Comparison of ENCODE assay signal across 36 cellular contexts in the genomic region with DNA sequence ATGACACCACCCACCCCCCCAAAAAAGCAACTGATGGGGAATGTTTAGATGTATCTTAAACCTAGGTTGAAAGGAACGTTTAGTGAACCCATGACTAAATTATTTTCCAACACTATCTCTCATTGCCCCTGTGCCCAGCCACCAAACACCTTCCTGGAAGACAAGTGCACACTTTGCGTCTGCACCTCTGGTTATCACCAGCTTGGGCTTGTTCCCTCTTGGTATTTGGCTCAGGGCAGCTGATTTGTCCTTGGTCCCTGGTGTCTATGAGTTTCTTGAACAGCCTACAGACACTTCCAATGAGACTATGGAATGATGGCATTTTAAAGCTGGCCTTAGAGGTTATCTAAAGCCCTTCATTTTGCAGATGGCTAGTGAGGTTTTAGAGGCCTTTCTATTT. TPM values are rescaled to one million over a fixed set of nuclear protein-coding genes. Genes with fewer than 3 reads are reported as not detected.
"Had no signal": no experiment of that assay in that cellular context is flagged by ENCODE, and none has a peak within 500 bp of the region (broad histone marks: within the 10 kb centered on the region; RNA-seq: fewer than 3 reads in every experiment).

No MANE protein-coding gene starts in this region.

- DNase-seq: Karpas-422, Kasumi-1, MG63, MM.1S, MV-4-11, NCI-H1048, NCI-H1092, NCI-H1092 treated with DMSO at 0.1 percent for 48 hours, NCI-H1105, NCI-H1105 treated with DMSO at 0.1 percent for 48 hours, NCI-H1417, NCI-H1417 treated with DMSO at 0.1 percent for 48 hours, NCI-H1436, NCI-H1436 treated with DMSO at 0.1 percent for 48 hours, NCI-H146, NCI-H1694, NCI-H1694 treated with DMSO at 0.1 percent for 48 hours, NCI-H187, NCI-H187 treated with DMSO at 0.1 percent for 48 hours, NCI-H1930, NCI-H2029, NCI-H2029 treated with DMSO at 0.1 percent for 48 hours, NCI-H2081, NCI-H2081 treated with DMSO at 0.1 percent for 48 hours, NCI-H2107, NCI-H2171, NCI-H2171 treated with DMSO at 0.1 percent for 48 hours, NCI-H2227 treated with DMSO at 0.1 percent for 48 hours, NCI-H226, NCI-H345, NCI-H446, NCI-H446 treated with DMSO at 0.1 percent for 48 hours, NCI-H510A had no signal

RNA-seq across cellular contexts. Expression of a gene that starts 15.5 kb away (rescaled TPM):
- total RNA-seq: LHCN-M2, M059J, MCF 10A had no signal
